Comparison of ENCODE assay signal across 14 cellular contexts in the genomic region with DNA sequence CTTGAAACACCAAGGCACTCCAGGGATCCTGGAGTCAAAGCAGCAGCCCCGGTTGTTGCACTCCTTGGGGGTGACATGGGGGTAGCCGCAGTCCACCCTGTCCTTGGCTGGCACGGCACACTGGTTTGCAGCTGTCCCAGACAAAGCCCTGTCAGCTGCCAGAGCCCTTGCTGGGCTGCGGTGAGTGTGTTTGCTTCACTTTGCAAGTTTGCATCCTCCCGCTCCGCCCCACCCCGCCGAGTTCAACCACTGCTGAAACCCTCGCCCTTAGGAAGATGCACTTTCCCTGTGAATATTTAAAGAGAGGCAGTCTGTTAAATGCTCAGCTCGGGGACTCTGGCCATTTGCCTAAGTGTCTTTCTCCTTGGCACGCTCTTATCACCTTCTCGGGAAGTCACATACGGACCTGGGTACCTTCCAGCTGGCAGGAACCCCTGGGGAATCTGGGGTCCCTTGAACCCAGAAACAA. TPM values are rescaled to one million over a fixed set of nuclear protein-coding genes. Genes with fewer than 3 reads are reported as not detected.
DNase-seq lines count a peak whose midpoint lies in the region; TF ChIP-seq lines count a peak whose summit lies in the region.
"Had no signal": no experiment of that assay in that cellular context is flagged by ENCODE, and none has a peak within 500 bp of the region (broad histone marks: within the 10 kb centered on the region; RNA-seq: fewer than 3 reads in every experiment).

No MANE protein-coding gene starts in this region.

- H3K27ac ChIP-seq in RWPE1: no peak overlapping the region
- H3K27ac ChIP-seq: foreskin keratinocyte had no signal

- POLR2A ChIA-PET in Caco-2 (lab: Charles Lee): no interaction called here
- POLR2A ChIA-PET in RWPE1 (lab: Yijun Ruan, JAX; ENCODE audit: low non-redundant PET): no interaction called here

- no peaks in the 10 kb centered on the region for H3K36me3 Mint-ChIP-seq in Caco-2 (ENCODE audit: insufficient read depth, unreplicated experiment)

- intact Hi-C loops in Caco-2 (cut with micrococcal nuclease; ENCODE audit: unreplicated experiment): loop anchor here (10.0 kb wide), 2 partner anchors 51 to 221 kb away; a partner anchor contains a TSS

- no peaks in the 10 kb centered on the region for H3K27me3 Mint-ChIP-seq in Caco-2 (ENCODE audit: insufficient read depth, unreplicated experiment)

- peaks cover 11% of the 10 kb centered on the region for H3K4me1 Mint-ChIP-seq in Caco-2 (ENCODE audit: low read depth, unreplicated experiment)

- no peaks in the 10 kb centered on the region; the same call in 1 of the 2 replicates for H3K36me3 ChIP-seq in Caco-2 (ENCODE audit: control insufficient read depth, insufficient read depth, low read length)
- H3K36me3 ChIP-seq in NT2/D1 (ENCODE audit: insufficient read depth, insufficient read length, low read length): no peaks in the 10 kb centered on the region

- BruUV-seq in Caco-2 (replicated peaks; lab: Mats Ljungman, UMichigan): no TSS peak

- no peak for DNase-seq in Caco-2
- peak; percentile 20 for DNase-seq in MV-4-11 (lab: John Stamatoyannopoulos, UW)
- DNase-seq in NT2/D1 (ENCODE audit: low read depth, low spot score): peak; percentile 75
- DNase-seq in left kidney (ENCODE audit: low read depth, low spot score): peak; percentile 38
- no peak for DNase-seq in stimulated activated CD4-positive, alpha-beta T cell treated with anti-CD3 and anti-CD28 coated beads, Interleukin-2, amount 100 ng/mL, for 48 hours
- no peak for DNase-seq in T-helper 2 cell
- DNase-seq in RWPE1 (ENCODE audit: low spot score): no peak
- no peak for DNase-seq in glomerular visceral epithelial cell (ENCODE audit: extremely low spot score)
- DNase-seq: C1 segment of cervical spinal cord, foreskin keratinocyte, NCI-H774 had no signal

- no peak overlapping the region for H3K27ac Mint-ChIP-seq in Caco-2 (ENCODE audit: unreplicated experiment)

- H3K4me3 ChIP-seq in Caco-2 (ENCODE audit: low read depth, low read length) (peak overlapping the region; percentile 16), NT2/D1 (ENCODE audit: insufficient read length, low read depth) (no peak overlapping the region)

- H3K27me3 ChIP-seq in Caco-2 (replicated peaks; ENCODE audit: control insufficient read depth, insufficient read depth, low read length): no peaks in the 10 kb centered on the region
- peaks cover 3% of the 10 kb centered on the region for H3K27me3 ChIP-seq in NT2/D1 (ENCODE audit: insufficient read depth, insufficient read length)

- H3K4me1 ChIP-seq in Caco-2: peaks cover 32% of the 10 kb centered on the region
- H3K4me1 ChIP-seq in NT2/D1 (ENCODE audit: insufficient read depth, insufficient read length): peaks cover 64% of the 10 kb centered on the region
- H3K4me1 ChIP-seq: foreskin keratinocyte had no signal

- CTCF ChIA-PET in Caco-2 (lab: Charles Lee) (no interaction called here), RWPE1 (lab: Yijun Ruan, JAX) (no interaction called here)

- H3K9me3 Mint-ChIP-seq in Caco-2 (ENCODE audit: unreplicated experiment): no peaks in the 10 kb centered on the region

- H3K9ac ChIP-seq in NT2/D1 (ENCODE audit: insufficient read length, low read depth): peak overlapping the region; percentile 34

- H3K9me3 ChIP-seq in Caco-2 (no peaks in the 10 kb centered on the region), NT2/D1 (ENCODE audit: insufficient read depth, low read length) (no peaks in the 10 kb centered on the region)

- no peak overlapping the region for H3K4me3 Mint-ChIP-seq in Caco-2 (ENCODE audit: unreplicated experiment)

- TF ChIP-seq CTCF in Caco-2 (IDR thresholded peaks at IDR 0.05; ENCODE audit: insufficient read depth in 1 of 2, low read depth in 1 of 2, low read length in 1 of 2, severe bottlenecking in 1 of 2, unreplicated experiment in 1 of 2) (no peak), RWPE1 (conservative IDR thresholded peaks at IDR 0.05; ENCODE audit: low read depth) (no peak)

RNA-seq across cellular contexts. Expression of a gene that starts 1.7 kb away (rescaled TPM):
- 65.8 and 119 TPM in 2 replicates for total RNA-seq in Caco-2 (2022)
- total RNA-seq: foreskin keratinocyte; HT1080; T-helper 2 cell treated with Interferon-gamma antibody and Interleukin-4, amounts not matched to agents 100 ng/mL and 5 ng/mL, for 36 hours had no signal

RNA-seq across cellular contexts. Expression of a gene that starts 37.3 kb away (rescaled TPM):
- 1.2 and 3.4 TPM in 2 replicates for total RNA-seq in Caco-2 (2022)
- total RNA-seq: foreskin keratinocyte; HT1080; lower leg skin; T-helper 2 cell treated with Interferon-gamma antibody and Interleukin-4, amounts not matched to agents 100 ng/mL and 5 ng/mL, for 36 hours had no signal

RNA-seq across cellular contexts. Expression of a gene that starts 52.8 kb away (rescaled TPM):
- total RNA-seq in Caco-2 (2022): 9.8 and 26.3 TPM in 2 replicates
- total RNA-seq: foreskin keratinocyte; HT1080; lower leg skin; T-helper 2 cell treated with Interferon-gamma antibody and Interleukin-4, amounts not matched to agents 100 ng/mL and 5 ng/mL, for 36 hours had no signal

Comparison
In these comparisons a context has a peak if more than half of its experiments do, and no peak if none do; other contexts are left out.
1. DNase-seq: peak in MV-4-11 (single experiment), NT2/D1 (single experiment) and left kidney (single experiment); none in Caco-2 (0 of 2), stimulated activated CD4-positive, alpha-beta T cell treated with anti-CD3 and anti-CD28 coated beads, Interleukin-2, amount 100 ng/mL, for 48 hours (0 of 2), T-helper 2 cell (0 of 5), RWPE1 (single experiment) and glomerular visceral epithelial cell (single experiment).